10 cellular contexts compared by ENCODE assay signal in the genomic region with DNA sequence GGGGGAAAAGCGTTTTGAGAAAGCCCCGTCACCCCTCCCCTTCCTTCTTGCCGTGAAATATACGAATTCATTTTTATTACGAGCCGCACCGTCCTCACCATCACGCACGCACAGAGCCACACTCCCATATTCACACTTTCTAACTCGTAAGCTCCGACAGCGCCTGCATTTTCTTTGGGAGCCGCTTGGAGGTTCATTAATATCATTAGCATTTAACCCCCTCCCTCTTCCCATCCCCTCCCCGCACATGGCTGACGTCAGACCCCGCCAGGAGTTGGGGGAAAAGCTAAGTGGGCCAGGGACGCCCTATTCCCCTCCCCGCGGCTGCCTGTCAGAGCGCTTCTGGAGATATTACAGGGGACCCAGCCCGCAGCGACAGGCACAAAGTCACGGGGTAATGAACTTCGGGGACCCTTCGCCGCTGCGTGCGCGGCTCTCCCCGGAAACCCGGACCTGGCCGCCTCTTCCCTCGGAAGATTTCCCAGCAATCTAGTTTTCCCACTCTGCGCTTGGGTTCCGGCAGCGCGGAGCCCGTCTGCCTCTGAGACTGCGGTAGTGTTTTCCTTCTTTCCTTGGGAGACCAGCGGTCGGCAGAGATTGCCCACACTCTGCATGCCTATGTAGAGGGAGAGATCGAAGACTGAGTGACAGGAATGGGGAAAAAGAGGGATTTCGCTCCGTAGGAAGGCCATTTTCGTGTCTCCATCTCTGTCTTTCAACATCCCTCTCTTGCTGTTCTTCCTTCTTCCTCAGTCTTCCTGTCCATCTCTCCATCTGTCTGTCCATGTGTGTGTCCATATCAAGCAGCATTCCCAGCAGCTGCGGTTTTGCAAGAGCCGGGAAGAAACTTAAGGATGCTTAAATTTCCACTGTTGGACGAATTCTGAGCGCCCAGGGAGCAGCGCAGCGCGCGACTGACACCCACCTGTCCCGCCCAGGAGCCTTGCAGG. TPM values are rescaled to one million over a fixed set of nuclear protein-coding genes. Genes with fewer than 3 reads are reported as not detected.
DNase-seq lines count a peak whose midpoint lies in the region; ATAC-seq and TF ChIP-seq lines count a peak whose summit lies in the region.
"Had no signal": no experiment of that assay in that cellular context is flagged by ENCODE, and none has a peak within 500 bp of the region (broad histone marks: within the 10 kb centered on the region; RNA-seq: fewer than 3 reads in every experiment).

A gene (plus strand): TSS at position 309 of the 950 bp plus-strand sequence. CDS start 744 bp downstream, outside the sequence.

- no peak within 1 kb of the TSS for H3K14ac ChIP-seq in IMR-90 (replicated peaks; ENCODE audit: low read depth, low read length)

- no peak within 1 kb of the TSS for H3K27ac ChIP-seq in CD4-positive, alpha-beta memory T cell (ENCODE audit: low read depth, low read length)
- H3K27ac ChIP-seq in IMR-90 (ENCODE audit: insufficient read depth, low read length): no peak within 1 kb of the TSS
- no peak within 1 kb of the TSS for H3K27ac ChIP-seq in muscle layer of duodenum (ENCODE audit: low read length)

- no peaks in the 10 kb centered on the region for H3K36me3 ChIP-seq in CD4-positive, alpha-beta memory T cell (ENCODE audit: insufficient read depth, low read length)
- no peaks in the 10 kb centered on the region for H3K36me3 ChIP-seq in IMR-90 (ENCODE audit: control insufficient read depth, insufficient read depth, low read length)
- no peaks in the 10 kb centered on the region for H3K36me3 ChIP-seq in muscle layer of duodenum (ENCODE audit: control insufficient read depth in 1 of 2, insufficient read depth in 2 of 2, low read length in 2 of 2)

- no peak within 1 kb of the TSS for H3K56ac ChIP-seq in IMR-90 (ENCODE audit: extremely low read depth, insufficient read depth, low read length)

- no peak within 1 kb of the TSS for H2BK5ac ChIP-seq in IMR-90 (ENCODE audit: low read depth, low read length, poor library complexity, severe bottlenecking)

- no peak for TF ChIP-seq CTCF in IMR-90 (conservative IDR thresholded peaks at IDR 0.05; ENCODE audit: low read depth, low read length)

- dilution Hi-C loops in IMR-90 (cut with HindIII; ENCODE audit: low sequenced_read_pairs, unreplicated experiment): no loop called here

- no peaks in the 10 kb centered on the region for H3K9me3 ChIP-seq in CD4-positive, alpha-beta memory T cell (ENCODE audit: control insufficient read depth in 1 of 2, low read length in 2 of 2)
- peaks cover 7% of the 10 kb centered on the region for H3K9me3 ChIP-seq in IMR-90 (ENCODE audit: control insufficient read depth, insufficient read depth, low read length)
- H3K9me3 ChIP-seq in muscle layer of duodenum (ENCODE audit: control insufficient read depth in 1 of 2, low read length in 2 of 2): no peaks in the 10 kb centered on the region

- ATAC-seq in IMR-90 (ENCODE audit: low read depth) (no peak), GM18907 (IDR thresholded peaks at IDR 0.05; ENCODE audit: unreplicated experiment) (no peak)

- no peaks in the 10 kb centered on the region for H3K79me1 ChIP-seq in IMR-90 (ENCODE audit: low read depth in 1 of 2, low read length in 2 of 2)

- no peaks in the 10 kb centered on the region for H3K36me3 Mint-ChIP-seq in CD4-positive, alpha-beta memory T cell

- H2AK5ac ChIP-seq in IMR-90 (ENCODE audit: low read depth, low read length): no peak within 1 kb of the TSS

- TF ChIP-seq RAD21 in IMR-90 (IDR thresholded peaks at IDR 0.05; ENCODE audit: low read length): no peak

- H3K4ac ChIP-seq in IMR-90 (ENCODE audit: low read depth, low read length): no peak within 1 kb of the TSS

- no peak within 1 kb of the TSS for H3K9ac ChIP-seq in IMR-90 (ENCODE audit: low read depth, low read length)

- no peak within 1 kb of the TSS for H4K91ac ChIP-seq in IMR-90 (ENCODE audit: insufficient read depth, low read depth, low read length)

- 5% methylated on average over 19 of the region's 54 CpGs; no CpG with 5 or more reads in 1 of the 2 experiments for WGBS in IMR-90 (ENCODE audit: extremely low coverage in 2 of 2, insufficient read length in 1 of 2), 2 experiments

- no peak within 1 kb of the TSS for H3K23ac ChIP-seq in IMR-90 (ENCODE audit: low read depth, low read length)

- CTCF ChIA-PET in CD4-positive, alpha-beta memory T cell (lab: Charles Lee; ENCODE audit: partially characterized antibody): no interaction called here
- CTCF ChIA-PET in IMR-90 (lab: Yijun Ruan, JAX): no interaction called here

- peaks cover 52% of the 10 kb centered on the region for H3K4me1 ChIP-seq in CD4-positive, alpha-beta memory T cell (ENCODE audit: insufficient read depth, low read length)
- H3K4me1 ChIP-seq in IMR-90 (ENCODE audit: control insufficient read depth, insufficient read depth, low read length): no peaks in the 10 kb centered on the region; the same call in 1 of the 2 replicates
- peaks cover 3 to 63% of the 10 kb centered on the region in 2 donors for H3K4me1 ChIP-seq in muscle layer of duodenum (ENCODE audit: control insufficient read depth in 1 of 2, insufficient read depth in 2 of 2, low read length in 2 of 2)

- H3K9me3 Mint-ChIP-seq in CD4-positive, alpha-beta memory T cell: peaks cover 0 to 3% (median 0%) of the 10 kb centered on the region in 8 donors

- in situ Hi-C loops in IMR-90 (cut with MboI; ENCODE audit: low sequenced_read_pairs) (no loop called here), G401 (cut with HindIII; ENCODE audit: low sequenced_read_pairs) (no loop called here)

- H2BK20ac ChIP-seq in IMR-90 (ENCODE audit: low read depth, low read length): no peak within 1 kb of the TSS

- peaks cover 65 to 78% of the 10 kb centered on the region in 2 donors for H3K27me3 Mint-ChIP-seq in CD4-positive, alpha-beta memory T cell

- H3K4me2 ChIP-seq in IMR-90 (ENCODE audit: low read depth, low read length): no peak within 1 kb of the TSS; the same call in 1 of the 2 replicates

- no peak for TF ChIP-seq POLR2A in IMR-90 (IDR thresholded peaks at IDR 0.05; ENCODE audit: low read depth, low read length)

- H3K27ac Mint-ChIP-seq in CD4-positive, alpha-beta memory T cell: peak within 1 kb of the TSS in 3 of 7 donors; percentile 9 to 57 (median 35)

- no peak within 1 kb of the TSS for H4K5ac ChIP-seq in IMR-90 (ENCODE audit: low read depth, low read length)

- peak within 1 kb of the TSS in 7 of 8 donors; percentile 39 to 81 (median 68) for H3K4me3 Mint-ChIP-seq in CD4-positive, alpha-beta memory T cell

- peak within 1 kb of the TSS; percentile 10 for H2AFZ ChIP-seq in IMR-90 (replicated peaks; ENCODE audit: low read length, poor library complexity)

- intact Hi-C loops in CD4-positive, alpha-beta memory T cell (cut with micrococcal nuclease): no loop called here
- intact Hi-C loops in IMR-90 (cut with micrococcal nuclease): no loop called here

- no peaks in the 10 kb centered on the region; the same call in none of the 2 replicates for H4K20me1 ChIP-seq in IMR-90 (ENCODE audit: insufficient read depth, low read length)

- no peak for DNase-seq in CD4-positive, alpha-beta memory T cell
- DNase-seq in IMR-90 (peak; percentile 9), astrocyte of the hippocampus (ENCODE audit: low read depth, low spot score) (peak; percentile 85), NCI-H1436 (lab: John Stamatoyannopoulos, UW) (no peak), G401 (ENCODE audit: low spot score) (no peak), SW 1271 (lab: John Stamatoyannopoulos, UW) (no peak)
- DNase-seq: Kasumi-1 had no signal

- POLR2A ChIA-PET in CD4-positive, alpha-beta memory T cell (lab: Charles Lee; ENCODE audit: partially characterized antibody): no interaction called here
- POLR2A ChIA-PET in IMR-90 (lab: Charles Lee; ENCODE audit: unreplicated experiment): no interaction called here

- H3K4me3 ChIP-seq in CD4-positive, alpha-beta memory T cell (ENCODE audit: low read length in 2 of 2): no peak within 1 kb of the TSS
- H3K4me3 ChIP-seq in IMR-90 (ENCODE audit: insufficient read depth, low read depth, low read length): no peak within 1 kb of the TSS
- H3K4me3 ChIP-seq in muscle layer of duodenum (ENCODE audit: low read depth in 1 of 2, low read length in 2 of 2): peak within 1 kb of the TSS; percentile 11 to 40

- no TSS peak for BruUV-seq in IMR-90 (replicated peaks; lab: Mats Ljungman, UMichigan)

- H2AK9ac ChIP-seq in IMR-90 (replicated peaks; ENCODE audit: low read depth, low read length, poor library complexity): no peak within 1 kb of the TSS

- peaks cover 23 to 63% (median 38%) of the 10 kb centered on the region in 4 donors for H3K4me1 Mint-ChIP-seq in CD4-positive, alpha-beta memory T cell

- peaks cover 77% of the 10 kb centered on the region for H3K27me3 ChIP-seq in CD4-positive, alpha-beta memory T cell (ENCODE audit: insufficient read depth, low read length)
- H3K27me3 ChIP-seq in IMR-90 (ENCODE audit: control insufficient read depth, insufficient read depth, low read length) (peaks cover 100% of the 10 kb centered on the region), muscle layer of duodenum (ENCODE audit: low read depth, low read length) (peaks cover 99% of the 10 kb centered on the region)

- no peak within 1 kb of the TSS for H3K18ac ChIP-seq in IMR-90 (ENCODE audit: low read depth, low read length)

- H2BK15ac ChIP-seq in IMR-90 (ENCODE audit: low read depth, low read length): no peak within 1 kb of the TSS

- H2BK120ac ChIP-seq in IMR-90 (ENCODE audit: low read depth, low read length): no peak within 1 kb of the TSS

- H4K8ac ChIP-seq in IMR-90 (ENCODE audit: low read depth in 2 of 2, low read length in 2 of 2): no peak within 1 kb of the TSS

- H3K9me1 ChIP-seq in IMR-90 (ENCODE audit: insufficient read depth, low read length): no peaks in the 10 kb centered on the region; the same call in 1 of the 2 replicates

TF ChIP-seq in IMR-90, 13 proteins besides CTCF, POLR2A, EP300 and RAD21 (continues in another document):
- TF ChIP-seq FOS (IDR thresholded peaks at IDR 0.05; ENCODE audit: low read depth, low read length): no peak
- TF ChIP-seq, protein P1, sequence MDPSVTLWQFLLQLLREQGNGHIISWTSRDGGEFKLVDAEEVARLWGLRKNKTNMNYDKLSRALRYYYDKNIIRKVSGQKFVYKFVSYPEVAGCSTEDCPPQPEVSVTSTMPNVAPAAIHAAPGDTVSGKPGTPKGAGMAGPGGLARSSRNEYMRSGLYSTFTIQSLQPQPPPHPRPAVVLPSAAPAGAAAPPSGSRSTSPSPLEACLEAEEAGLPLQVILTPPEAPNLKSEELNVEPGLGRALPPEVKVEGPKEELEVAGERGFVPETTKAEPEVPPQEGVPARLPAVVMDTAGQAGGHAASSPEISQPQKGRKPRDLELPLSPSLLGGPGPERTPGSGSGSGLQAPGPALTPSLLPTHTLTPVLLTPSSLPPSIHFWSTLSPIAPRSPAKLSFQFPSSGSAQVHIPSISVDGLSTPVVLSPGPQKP (IDR thresholded peaks at IDR 0.05; ENCODE audit: borderline replicate concordance, low read depth, low read length): no peak
- no peak for TF ChIP-seq RCOR1 (IDR thresholded peaks at IDR 0.05; ENCODE audit: insufficient replicate concordance, low read length)
- TF ChIP-seq BHLHE40 (IDR thresholded peaks at IDR 0.05; ENCODE audit: low read depth, low read length): no peak

RNA-seq across cellular contexts. Expression of the gene that starts here (rescaled TPM):
- total RNA-seq in CD4-positive, alpha-beta memory T cell: not detected
- polyA plus RNA-seq in CD4-positive, alpha-beta memory T cell: not detected
- not detected in 2 replicates for total RNA-seq in IMR-90 (2012; rRNA removed)
- not detected in 2 replicates for polyA plus RNA-seq in IMR-90 (2012; rRNA removed)
- not detected in 2 replicates for polyA plus RNA-seq in IMR-90 (2012; cell fraction: cytosol; rRNA removed)
- polyA plus RNA-seq in IMR-90 (2012; cell fraction: nucleus; rRNA removed; ENCODE audit: low replicate concordance): not detected in 2 replicates
- 0.31 TPM in 1 of 2 replicates, not detected in the other for total RNA-seq in G401 (2014; rRNA removed; shearing (Covaris generic))
- total RNA-seq: liver had no signal
- polyA plus RNA-seq: liver had no signal

Comparison
In these comparisons a context has a peak if more than half of its experiments do, and no peak if none do; other contexts are left out.
1. Peak in DNase-seq in IMR-90; RNA of the gene not detected or under 1 TPM.
2. H3K4me3 ChIP-seq: peak in muscle layer of duodenum (2 of 2); none in CD4-positive, alpha-beta memory T cell (0 of 2) and IMR-90 (single experiment).